23 cellular contexts compared by ENCODE assay signal in genomic region chr2:237210297-237210696, GRCh38.
DNase-seq lines count a peak whose midpoint lies in the region; ATAC-seq, FAIRE-seq and TF ChIP-seq lines count a peak whose summit lies in the region.
"Had no signal": no experiment of that assay in that cellular context is flagged by ENCODE, and none has a peak within 500 bp of the region (broad histone marks: within the 10 kb centered on the region; RNA-seq: fewer than 3 reads in every experiment).

No MANE protein-coding gene starts in this region.

- H2BK15ac ChIP-seq in H1 (ENCODE audit: low read length): peak overlapping the region; percentile 6; the same call in 1 of the 2 replicates

- H3K36me3 Mint-ChIP-seq in osteocyte (ENCODE audit: unreplicated experiment): no peaks in the 10 kb centered on the region
- H3K36me3 Mint-ChIP-seq in endothelial cell (ENCODE audit: low read depth, unreplicated experiment): no peaks in the 10 kb centered on the region
- H3K36me3 Mint-ChIP-seq: CD4-positive, alpha-beta memory T cell; IgD-negative memory B cell had no signal

- H2BK12ac ChIP-seq in H1 (ENCODE audit: low read depth, low read length): peak overlapping the region; percentile 84; the same call in 1 of the 2 replicates

- H3K9ac ChIP-seq in H1 (replicated peaks in 1 of 4; ENCODE audit: extremely low read depth in 1 of 4, low read depth in 3 of 4, low read length in 3 of 4): no peak overlapping the region; a peak in 1 of 7 replicates
- H3K9ac ChIP-seq: BLaER1 had no signal

- H3K4me3 ChIP-seq in H1 (ENCODE audit: extremely low read depth in 1 of 4, insufficient read depth in 2 of 4, low read depth in 3 of 4, low read length in 4 of 4): no peak overlapping the region
- H3K4me3 ChIP-seq: BLaER1, GM12878, HAP-1, SJSA1 had no signal

- no peak overlapping the region for H4K8ac ChIP-seq in H1 (ENCODE audit: extremely low read depth, insufficient read depth, low read length)

- H3K79me1 ChIP-seq in H1 (ENCODE audit: low read depth, low read length): no peaks in the 10 kb centered on the region

- no peak for TF ChIP-seq POLR2A in H1 (IDR thresholded peaks at IDR 0.05; ENCODE audit: control extremely low read depth in 1 of 2, low read depth in 2 of 2, low read length in 2 of 2)

- no peaks in the 10 kb centered on the region; a peak in 1 of 7 replicates for H3K27me3 ChIP-seq in H1 (replicated peaks in 1 of 4; ENCODE audit: control insufficient read depth in 3 of 4, extremely low read depth in 1 of 4, insufficient read depth in 3 of 4, low read length in 3 of 4)
- H3K27me3 ChIP-seq: BLaER1, SJSA1 had no signal

- H3K27ac ChIP-seq in H1 (ENCODE audit: low read depth, low read length): no peak overlapping the region
- H3K27ac ChIP-seq: BLaER1, HL-60, SJSA1 had no signal

- H3K79me2 ChIP-seq in H1 (ENCODE audit: control insufficient read depth in 1 of 2, insufficient read depth in 2 of 2, low read length in 2 of 2): no peaks in the 10 kb centered on the region; a peak in 1 of 4 replicates

- peak overlapping the region; percentile 40 for H2BK20ac ChIP-seq in H1 (ENCODE audit: low read length)

- H3K56ac ChIP-seq in H1 (replicated peaks; ENCODE audit: insufficient read length, low read depth, low read length): no peak overlapping the region

- peak overlapping the region; percentile 17 for H3K4ac ChIP-seq in H1 (replicated peaks; ENCODE audit: insufficient read length, low read depth, low read length)

- CTCF ChIA-PET in H1 (lab: Charles Lee; ENCODE audit: partially characterized antibody): interaction anchor here (1.0 to 1.6 kb wide), 2 partner anchors 8 to 45 kb away, joined by 5 to 7 read pairs; no protein-coding TSS in a partner anchor

- peaks cover 19% of the 10 kb centered on the region for H3K23me2 ChIP-seq in H1 (ENCODE audit: low read depth, low read length)

- peak overlapping the region; percentile 22 for H2BK5ac ChIP-seq in H1 (ENCODE audit: low read depth, low read length)

- no peak for FAIRE-seq in H1 (lab: Jason Lieb, UNC)
- FAIRE-seq: GM12878 had no signal

- H3K4me1 Mint-ChIP-seq in osteocyte (ENCODE audit: unreplicated experiment) (peaks cover 47% of the 10 kb centered on the region), endothelial cell (ENCODE audit: unreplicated experiment) (peaks cover 4% of the 10 kb centered on the region)
- H3K4me1 Mint-ChIP-seq: CD4-positive, alpha-beta memory T cell; IgD-negative memory B cell had no signal

- no peak for TF ChIP-seq RAD21 in H1 (IDR thresholded peaks at IDR 0.05 in 1 of 2, conservative IDR thresholded peaks at IDR 0.05 in 1 of 2; ENCODE audit: low read depth in 2 of 2, low read length in 2 of 2)

- H2AFZ ChIP-seq in H1 (ENCODE audit: low read length): no peak overlapping the region

- peaks cover 0 to 3% (median 0%) of the 10 kb centered on the region in 4 experiments; a peak in 1 of 8 replicates for H3K36me3 ChIP-seq in H1 (ENCODE audit: control insufficient read depth in 2 of 4, insufficient read depth in 4 of 4, low read length in 3 of 4)
- H3K36me3 ChIP-seq: BLaER1, HAP-1, SJSA1 had no signal

- ATAC-seq in left cardiac atrium (peak; percentile 12 to 71), esophagus mucosa (no peak)
- ATAC-seq: GM12878, PC-3 had no signal

- intact Hi-C loops in left cardiac atrium (cut with DNase I): loop anchor here in 1 of 2 donors (5.0 kb wide), 1 partner anchor 82 kb away; no protein-coding TSS in a partner anchor
- intact Hi-C loops in cardiac septum (cut with DNase I): no loop called here

- DNase-seq in left cardiac atrium (no peak), cardiac septum (ENCODE audit: low spot score) (no peak), H1 (ENCODE audit: low read depth in 1 of 2, low spot score in 2 of 2) (no peak), osteocyte (ENCODE audit: extremely low spot score, unreplicated experiment) (peak; percentile 23), endothelial cell (ENCODE audit: low spot score) (no peak), DMS53 (lab: John Stamatoyannopoulos, UW) (no peak)
- DNase-seq: CD4-positive, alpha-beta memory T cell; DMS153; EL; Karpas-422; NCI-H1048; NCI-H1436 treated with DMSO at 0.1 percent for 48 hours; NCI-H2029 treated with DMSO at 0.1 percent for 48 hours; NCI-H2171; NCI-H526; PC-3 had no signal

- H3K27ac Mint-ChIP-seq in osteocyte (ENCODE audit: unreplicated experiment) (peak overlapping the region; percentile 38), endothelial cell (ENCODE audit: unreplicated experiment) (no peak overlapping the region)
- H3K27ac Mint-ChIP-seq: CD4-positive, alpha-beta memory T cell; IgD-negative memory B cell had no signal

- H3K9me3 ChIP-seq in H1 (ENCODE audit: insufficient read depth in 2 of 2, low read depth in 1 of 2, low read length in 1 of 2): peaks cover 0 to 5% of the 10 kb centered on the region in 2 experiments; a peak in 1 of 4 replicates
- H3K9me3 ChIP-seq: BLaER1, HAP-1, SJSA1 had no signal

- H3K14ac ChIP-seq in H1 (ENCODE audit: insufficient read length): no peak overlapping the region

- no peak overlapping the region for H4K5ac ChIP-seq in H1 (ENCODE audit: insufficient read length, low read depth, low read length)

- WGBS in H1 (ENCODE audit: extremely low coverage in 1 of 2, insufficient coverage in 1 of 2, insufficient read length in 1 of 2, insufficient replicate concordance in 2 of 2, low coverage in 1 of 2, low lambda C conversion rate in 2 of 2, missing lambda C conversion rate in 1 of 2), 2 experiments: 88% methylated on average over 7 of the region's 7 CpGs; no CpG with 5 or more reads in 1 of the 2 experiments

- H3K9me3 Mint-ChIP-seq in osteocyte (ENCODE audit: unreplicated experiment) (no peaks in the 10 kb centered on the region), endothelial cell (ENCODE audit: unreplicated experiment) (no peaks in the 10 kb centered on the region)
- H3K9me3 Mint-ChIP-seq: CD4-positive, alpha-beta memory T cell; IgD-negative memory B cell had no signal

- no peak overlapping the region for H3K18ac ChIP-seq in H1 (ENCODE audit: extremely low read depth, low read length)

- H2AK5ac ChIP-seq in H1 (ENCODE audit: low read depth, low read length): no peak overlapping the region; the same call in 1 of the 2 replicates

- peak overlapping the region; percentile 40 for H4K91ac ChIP-seq in H1 (replicated peaks; ENCODE audit: insufficient read length, low read length)

- H2BK120ac ChIP-seq in H1 (replicated peaks; ENCODE audit: low read depth, low read length): peak overlapping the region; percentile 50

- H3K4me1 ChIP-seq in H1 (replicated peaks in 1 of 4; ENCODE audit: control insufficient read depth in 3 of 4, insufficient read depth in 4 of 4, low read length in 3 of 4): peaks cover 3 to 24% (median 16%) of the 10 kb centered on the region in 4 experiments
- H3K4me1 ChIP-seq: BLaER1, HAP-1 had no signal

- TF ChIP-seq CTCF in H1 (IDR thresholded peaks at IDR 0.05; ENCODE audit: control extremely low read depth in 1 of 3, insufficient read depth in 1 of 3, low read depth in 1 of 3, low read length in 3 of 3) (no peak), osteocyte (IDR thresholded peaks at IDR 0.05) (no peak), endothelial cell (IDR thresholded peaks at IDR 0.05; ENCODE audit: unreplicated experiment) (no peak)

- peaks cover 0 to 7% of the 10 kb centered on the region in 2 experiments for H4K20me1 ChIP-seq in H1 (replicated peaks in 1 of 2; ENCODE audit: control insufficient read depth in 1 of 2, insufficient read depth in 2 of 2, low read length in 2 of 2)
- H4K20me1 ChIP-seq: BLaER1 had no signal

- no peak overlapping the region for H3K4me3 Mint-ChIP-seq in osteocyte (ENCODE audit: unreplicated experiment)
- no peak overlapping the region for H3K4me3 Mint-ChIP-seq in endothelial cell (ENCODE audit: unreplicated experiment)
- H3K4me3 Mint-ChIP-seq: CD4-positive, alpha-beta memory T cell; IgD-negative memory B cell had no signal

- H3K27me3 Mint-ChIP-seq in osteocyte (ENCODE audit: unreplicated experiment) (no peaks in the 10 kb centered on the region), endothelial cell (ENCODE audit: unreplicated experiment) (no peaks in the 10 kb centered on the region)

- peak overlapping the region; percentile 2 to 50; a peak in 1 of 4 replicates for H3K4me2 ChIP-seq in H1 (ENCODE audit: insufficient read depth in 1 of 2, low read depth in 2 of 2, low read length in 2 of 2)
- H3K4me2 ChIP-seq: BLaER1 had no signal

- no peak overlapping the region for H3K23ac ChIP-seq in H1 (ENCODE audit: insufficient read length)

- TF ChIP-seq EP300 in H1 (IDR thresholded peaks at IDR 0.05; ENCODE audit: borderline replicate concordance in 1 of 2, low read depth in 2 of 2, low read length in 2 of 2): no peak

- POLR2A ChIA-PET in H1 (lab: Charles Lee; ENCODE audit: partially characterized antibody): interaction anchor here (0.6 kb wide), 1 partner anchor 19 kb away, joined by 3 read pairs; no protein-coding TSS in a partner anchor

TF ChIP-seq in H1, 55 proteins besides CTCF, POLR2A, EP300 and RAD21:
- TF ChIP-seq POLR2AphosphoS5 (IDR thresholded peaks at IDR 0.05; ENCODE audit: low read depth, low read length) (no peak), SP4 (IDR thresholded peaks at IDR 0.05; ENCODE audit: low read length) (no peak), KDM5A (IDR thresholded peaks at IDR 0.05; ENCODE audit: low read length) (no peak), SAP30 (IDR thresholded peaks at IDR 0.05; ENCODE audit: insufficient read depth, insufficient replicate concordance, low read length) (no peak), CREB1 (IDR thresholded peaks at IDR 0.05) (no peak), EZH2 (IDR thresholded peaks at IDR 0.05; ENCODE audit: low read depth, low read length, severe bottlenecking) (no peak)
- TF ChIP-seq, protein P1, sequence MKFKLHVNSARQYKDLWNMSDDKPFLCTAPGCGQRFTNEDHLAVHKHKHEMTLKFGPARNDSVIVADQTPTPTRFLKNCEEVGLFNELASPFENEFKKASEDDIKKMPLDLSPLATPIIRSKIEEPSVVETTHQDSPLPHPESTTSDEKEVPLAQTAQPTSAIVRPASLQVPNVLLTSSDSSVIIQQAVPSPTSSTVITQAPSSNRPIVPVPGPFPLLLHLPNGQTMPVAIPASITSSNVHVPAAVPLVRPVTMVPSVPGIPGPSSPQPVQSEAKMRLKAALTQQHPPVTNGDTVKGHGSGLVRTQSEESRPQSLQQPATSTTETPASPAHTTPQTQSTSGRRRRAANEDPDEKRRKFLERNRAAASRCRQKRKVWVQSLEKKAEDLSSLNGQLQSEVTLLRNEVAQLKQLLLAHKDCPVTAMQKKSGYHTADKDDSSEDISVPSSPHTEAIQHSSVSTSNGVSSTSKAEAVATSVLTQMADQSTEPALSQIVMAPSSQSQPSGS (IDR thresholded peaks at IDR 0.05; ENCODE audit: low read length): no peak
TF ChIP-seq in H1: peak in this region for 0.
